ENCODE assay signal across 8 cellular contexts in the genomic region with DNA sequence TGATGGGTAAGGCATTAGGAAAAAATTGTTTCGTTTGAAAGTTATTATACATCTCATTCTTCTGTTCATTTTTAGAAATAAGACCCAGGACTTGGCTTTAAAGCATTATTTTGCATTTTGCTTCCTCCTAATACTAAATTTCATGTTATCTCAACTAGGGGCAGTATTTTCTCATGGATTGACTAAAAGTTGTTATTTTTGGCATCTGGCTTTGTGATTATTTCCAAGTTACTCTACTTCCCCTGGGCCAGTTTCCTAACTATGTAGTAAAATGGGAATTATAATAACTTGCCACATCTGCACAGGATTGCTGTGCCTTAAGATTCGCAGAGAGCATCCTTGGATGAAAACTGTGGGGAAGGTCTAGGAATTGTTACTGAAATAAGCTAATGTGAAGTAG. TPM values are rescaled to one million over a fixed set of nuclear protein-coding genes. Genes with fewer than 3 reads are reported as not detected.
A peak's percentile ranks its signal among the peaks of the same experiment; 100 is the strongest.
DNase-seq lines count a peak whose midpoint lies in the region; ATAC-seq and TF ChIP-seq lines count a peak whose summit lies in the region.
"Had no signal": no experiment of that assay in that cellular context is flagged by ENCODE, and none has a peak within 500 bp of the region (broad histone marks: within the 10 kb centered on the region; RNA-seq: fewer than 3 reads in every experiment).

No MANE protein-coding gene starts in this region.

- no peaks in the 10 kb centered on the region for H3K9me2 ChIP-seq in Loucy (replicated peaks; ENCODE audit: low read depth, low read length)

- DNase-seq in EH (ENCODE audit: low read depth) (peak; percentile 68), choroid plexus epithelial cell (ENCODE audit: low read depth) (peak; percentile 68), osteoblast (ENCODE audit: insufficient read length, low spot score, missing footprints) (peak; percentile 68)
- DNase-seq: left lung had no signal

- H3K27me3 ChIP-seq in Loucy (ENCODE audit: insufficient read depth, low read length, poor library complexity, severe bottlenecking) = no peaks in the 10 kb centered on the region
- no peaks in the 10 kb centered on the region for H3K27me3 ChIP-seq in osteoblast (ENCODE audit: insufficient read depth, low read length)
- H3K27me3 ChIP-seq: left lung had no signal

- ATAC-seq in HG03097 (IDR thresholded peaks at IDR 0.05; ENCODE audit: low FRiP score, unreplicated experiment) (no peak), GM21786 (IDR thresholded peaks at IDR 0.05; ENCODE audit: unreplicated experiment) (no peak), GM18502 (IDR thresholded peaks at IDR 0.05; ENCODE audit: poor library complexity, unreplicated experiment) (no peak)
- ATAC-seq: left lung had no signal

- peak overlapping the region; percentile 82 for H3K9ac ChIP-seq in Loucy (ENCODE audit: low read depth, low read length, poor library complexity, severe bottlenecking)

- no peaks in the 10 kb centered on the region for H3K9me3 ChIP-seq in Loucy (ENCODE audit: insufficient read depth, low read depth, low read length)
- H3K9me3 ChIP-seq in osteoblast (ENCODE audit: low read depth, low read length) = no peaks in the 10 kb centered on the region
- H3K9me3 ChIP-seq: left lung had no signal

- peak overlapping the region; percentile 84 for H3K27ac ChIP-seq in osteoblast (ENCODE audit: low read depth, low read length)
- H3K27ac ChIP-seq: left lung had no signal

- no peaks in the 10 kb centered on the region for H3F3A ChIP-seq in Loucy (ENCODE audit: low read depth)

- H4K20me1 ChIP-seq in Loucy (ENCODE audit: insufficient read depth, low read length, poor library complexity, severe bottlenecking) (peaks cover 70% of the 10 kb centered on the region), osteoblast (ENCODE audit: insufficient read depth, low read length) (peaks cover 15% of the 10 kb centered on the region)

- H3K79me2 ChIP-seq in Loucy (ENCODE audit: insufficient read depth, low read length) (peaks cover 86% of the 10 kb centered on the region), osteoblast (ENCODE audit: insufficient read depth, low read length) (peaks cover 72% of the 10 kb centered on the region)

- no peak overlapping the region for H2AFZ ChIP-seq in Loucy (ENCODE audit: low read length)
- no peak overlapping the region for H2AFZ ChIP-seq in osteoblast (ENCODE audit: low read length)

- H3K4me3 ChIP-seq in Loucy (ENCODE audit: low read length, poor library complexity, severe bottlenecking) (peak overlapping the region; percentile 85), choroid plexus epithelial cell (ENCODE audit: low read depth, low read length) (no peak overlapping the region), osteoblast (ENCODE audit: insufficient read depth, low read length) (peak overlapping the region; percentile 83)

- TF ChIP-seq CTCF in Loucy (conservative IDR thresholded peaks at IDR 0.05; ENCODE audit: low read length) = peak; percentile 36
- peak; percentile 36 for TF ChIP-seq CTCF in choroid plexus epithelial cell (conservative IDR thresholded peaks at IDR 0.05; ENCODE audit: low read depth, low read length)
- TF ChIP-seq CTCF in osteoblast (IDR thresholded peaks at IDR 0.05; ENCODE audit: extremely low read depth, low read depth, low read length) = peak; percentile 36

- H3K36me3 ChIP-seq in Loucy (ENCODE audit: insufficient read depth, low read length) = no peaks in the 10 kb centered on the region
- no peaks in the 10 kb centered on the region for H3K36me3 ChIP-seq in osteoblast (ENCODE audit: insufficient read depth, low read length)
- H3K36me3 ChIP-seq: left lung had no signal

- H3K4me2 ChIP-seq in Loucy (ENCODE audit: low read depth, low read length, poor library complexity, severe bottlenecking) (peak overlapping the region; percentile 93), osteoblast (ENCODE audit: insufficient read depth, low read length) (peak overlapping the region; percentile 92)

- H3K4me1 ChIP-seq in Loucy (ENCODE audit: insufficient read depth, low read length, poor library complexity, severe bottlenecking) = peaks cover 40% of the 10 kb centered on the region
- H3K4me1 ChIP-seq in osteoblast (ENCODE audit: insufficient read depth, low read length) = peaks cover 56% of the 10 kb centered on the region

RNA-seq across cellular contexts. Expression of gene RBPJ, which starts 3.0 kb away (rescaled TPM):
- total RNA-seq in osteoblast = 106 and 109 TPM in 2 replicates
